ENCODE assay signal across 11 cellular contexts in the genomic region with DNA sequence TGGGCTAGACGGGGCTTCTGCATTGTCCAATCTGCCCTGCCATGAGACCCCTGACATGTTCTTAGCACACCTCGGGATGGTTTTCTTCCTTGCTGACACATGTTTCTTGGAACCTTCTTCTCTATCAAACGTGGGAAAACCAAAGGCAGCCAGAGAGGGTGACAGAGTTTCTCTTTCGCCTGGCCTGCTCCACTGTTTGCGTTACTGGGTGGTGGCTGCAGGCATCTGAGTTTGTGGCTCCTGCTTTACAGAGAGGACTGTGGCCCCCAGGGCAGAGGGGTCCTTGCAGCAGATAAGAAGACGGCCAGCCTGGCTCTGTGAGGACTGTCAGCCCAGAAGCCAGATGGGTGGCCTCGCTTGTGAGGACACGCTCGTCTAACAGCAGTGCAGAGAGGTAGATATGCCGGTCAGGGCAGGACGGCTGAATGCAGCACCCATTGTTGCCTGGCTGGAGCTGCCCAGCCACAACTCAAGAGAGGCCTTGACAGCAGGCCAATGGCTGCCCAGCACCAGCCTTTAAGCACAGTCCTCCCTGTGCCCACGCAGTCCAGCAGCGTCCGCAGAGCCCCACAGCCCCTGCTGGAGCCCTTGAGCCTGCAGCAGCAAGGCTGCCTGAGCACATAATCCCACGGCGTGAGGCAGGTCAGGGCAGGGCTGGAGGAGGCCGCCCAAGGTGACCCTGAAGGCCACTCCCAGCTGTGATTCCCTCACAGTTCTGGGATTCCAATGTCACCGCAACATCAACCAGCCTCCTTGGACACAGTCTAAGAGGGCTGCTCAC.
"Had no signal": no experiment of that assay in that cellular context is flagged by ENCODE, and none has a peak within 500 bp of the region (broad histone marks: within the 10 kb centered on the region; RNA-seq: fewer than 3 reads in every experiment).

No MANE protein-coding gene starts in this region.

- H3K27ac ChIP-seq: brain microvascular endothelial cell, upper lobe of left lung had no signal

- ATAC-seq: activated CD8-positive, alpha-beta T cell treated with anti-CD3 and anti-CD28 coated beads, Interleukin-2, amount 10 ng/mL, durations not matched to agents 7 days and 5 days; esophagus mucosa; stimulated activated naive B cell treated with anti-CD40 and anti-IgM and Interleukin-4, amounts not matched to agents 10 μg/mL and 1 μg/mL and 100 μg/mL, for 72 hours had no signal

- H3K9me3 ChIP-seq: upper lobe of left lung had no signal

- H3K4me3 Mint-ChIP-seq: activated CD8-positive, alpha-beta T cell treated with anti-CD3 and anti-CD28 coated beads, Interleukin-2, amount 10 ng/mL, durations not matched to agents 7 days and 5 days; stimulated activated naive B cell treated with anti-CD40 and anti-IgM and Interleukin-4, amounts not matched to agents 10 μg/mL and 1 μg/mL and 100 μg/mL, for 72 hours had no signal

- H3K27me3 Mint-ChIP-seq: stimulated activated naive B cell treated with anti-CD40 and anti-IgM and Interleukin-4, amounts not matched to agents 10 μg/mL and 1 μg/mL and 100 μg/mL, for 72 hours had no signal

- H3K27me3 ChIP-seq: brain microvascular endothelial cell, upper lobe of left lung had no signal

- H3K27ac Mint-ChIP-seq: stimulated activated naive B cell treated with anti-CD40 and anti-IgM and Interleukin-4, amounts not matched to agents 10 μg/mL and 1 μg/mL and 100 μg/mL, for 72 hours had no signal

- H3K4me3 ChIP-seq: upper lobe of left lung had no signal

- DNase-seq: activated CD4-positive, alpha-beta T cell treated with anti-CD3 and anti-CD28 coated beads for 4 hours; activated CD8-positive, alpha-beta memory T cell treated with anti-CD3 and anti-CD28 coated beads, Interleukin-2, amount 50 U/mL, for 48 hours; activated CD8-positive, alpha-beta T cell treated with anti-CD3 and anti-CD28 coated beads, Interleukin-2, amount 10 ng/mL, durations not matched to agents 7 days and 5 days; activated naive CD4-positive, alpha-beta T cell; brain microvascular endothelial cell; head of caudate nucleus; stimulated activated CD4-positive, alpha-beta T cell treated with anti-CD3 and anti-CD28 coated beads, Interleukin-1b, Interleukin-23, amount 100 ng/mL, for 48 hours; stimulated activated naive B cell treated with anti-CD40 and anti-IgM and Interleukin-4, amounts not matched to agents 10 μg/mL and 1 μg/mL and 100 μg/mL, for 72 hours; T1000 had no signal
